20 cellular contexts compared by ENCODE assay signal in genomic region chr2:12817870-12818269, GRCh38.
DNase-seq lines count a peak whose midpoint lies in the region; ATAC-seq and TF ChIP-seq lines count a peak whose summit lies in the region.
"Had no signal": no experiment of that assay in that cellular context is flagged by ENCODE, and none has a peak within 500 bp of the region (broad histone marks: within the 10 kb centered on the region; RNA-seq: fewer than 3 reads in every experiment).

No MANE protein-coding gene starts in this region.

- H3K36me3 ChIP-seq in lung (ENCODE audit: control insufficient read depth in 2 of 2, insufficient read depth in 2 of 2, low read length in 2 of 2) (no peaks in the 10 kb centered on the region), testis (ENCODE audit: low read depth, missing control alignments) (no peaks in the 10 kb centered on the region), mucosa of descending colon (ENCODE audit: low read depth) (no peaks in the 10 kb centered on the region)

- no peak overlapping the region for H3K4me3 ChIP-seq in lung
- H3K4me3 ChIP-seq in testis, result no peak overlapping the region
- no peak overlapping the region for H3K4me3 ChIP-seq in mucosa of descending colon
- H3K4me3 ChIP-seq: K562 had no signal

- CTCF ChIA-PET in T-cell (lab: Charles Lee), result no interaction called here

- peak; percentile 68 to 73 for ATAC-seq in activated T-cell treated with anti-CD3 and anti-CD28 coated beads, Interleukin-2, amount 50 U/mL, for 72 hours (replicated peaks in 1 of 2)
- ATAC-seq in T-helper 17 cell (no peak), lung (ENCODE audit: insufficient read depth, low FRiP score) (no peak), T-cell (replicated peaks in 1 of 4) (no peak), mucosa of descending colon (no peak), HG03460 (IDR thresholded peaks at IDR 0.05; ENCODE audit: unreplicated experiment) (no peak)
- ATAC-seq: K562, sciatic nerve had no signal

- H3K4me1 ChIP-seq in lung (ENCODE audit: control insufficient read depth in 2 of 2, insufficient read depth in 2 of 2, low read length in 2 of 2) (peaks cover 10 to 34% of the 10 kb centered on the region in 2 donors), testis (peaks cover 34% of the 10 kb centered on the region), mucosa of descending colon (ENCODE audit: low read depth) (no peaks in the 10 kb centered on the region)

- H3K27ac ChIP-seq in lung (ENCODE audit: low read depth in 1 of 2, low read length in 1 of 2), result peak overlapping the region; percentile 76 to 97
- peak overlapping the region; percentile 80 to 87 for H3K27ac ChIP-seq in testis
- H3K27ac ChIP-seq: C4-2B, RWPE1 had no signal

- H3K36me3 Mint-ChIP-seq in activated T-cell treated with anti-CD3 and anti-CD28 coated beads, Interleukin-2, amount 50 U/mL, for 72 hours (ENCODE audit: insufficient read depth in 2 of 2), result no peaks in the 10 kb centered on the region
- H3K36me3 Mint-ChIP-seq in activated T-cell treated with anti-CD3 and anti-CD28 coated beads, Interleukin-2, amount 50 U/mL, for 24 hours (ENCODE audit: low read depth), result no peaks in the 10 kb centered on the region
- H3K36me3 Mint-ChIP-seq in T-helper 17 cell (ENCODE audit: low read depth) (no peaks in the 10 kb centered on the region), T-cell (no peaks in the 10 kb centered on the region)

- TF ChIP-seq POLR2A in testis (IDR thresholded peaks at IDR 0.05), result no peak

- no peaks in the 10 kb centered on the region for H3K27me3 ChIP-seq in lung (ENCODE audit: control insufficient read depth, insufficient read depth)
- H3K27me3 ChIP-seq in testis, result no peaks in the 10 kb centered on the region

- DNase-seq in activated T-cell treated with anti-CD3 and anti-CD28 coated beads, Interleukin-2, amount 50 U/mL, for 72 hours, result peak; percentile 11 to 14
- no peak for DNase-seq in activated T-cell treated with anti-CD3 and anti-CD28 coated beads, Interleukin-2, amount 50 U/mL, for 24 hours
- DNase-seq in T-helper 17 cell, result no peak
- DNase-seq in lung (ENCODE audit: low spot score), result no peak
- DNase-seq in testis, result no peak
- DNase-seq in T-cell, result no peak
- no peak for DNase-seq in mucosa of descending colon
- DNase-seq: DMS 273 treated with DMSO at 0.1 percent for 48 hours; endodermal cell; hippocampal formation; MV-4-11; NCI-H187 treated with DMSO at 0.1 percent for 48 hours; NCI-H446; NK-92 treated with Interleukin-12 subunit alpha and Interleukin-12 subunit beta, amount 100 ng/mL, for 24 hours; stimulated activated CD4-positive, alpha-beta T cell treated with anti-CD3 and anti-CD28 coated beads, Interleukin-4, amount 100 ng/mL, for 1 hour had no signal

- POLR2A ChIA-PET in T-cell (lab: Charles Lee), result interaction anchor here in 1 of 2 donors (0.5 kb wide), 1 partner anchor 57 kb away, joined by 3 read pairs; no protein-coding TSS in a partner anchor

- H3K9me3 ChIP-seq in T-helper 17 cell (ENCODE audit: control insufficient read depth, low read length, poor library complexity, severe bottlenecking) (no peaks in the 10 kb centered on the region), lung (ENCODE audit: control insufficient read depth in 2 of 2, insufficient read depth in 1 of 2, low read length in 1 of 2) (no peaks in the 10 kb centered on the region), testis (no peaks in the 10 kb centered on the region), mucosa of descending colon (no peaks in the 10 kb centered on the region)

- H3K27me3 Mint-ChIP-seq in activated T-cell treated with anti-CD3 and anti-CD28 coated beads, Interleukin-2, amount 50 U/mL, for 72 hours (ENCODE audit: low read depth), result peaks cover 6% of the 10 kb centered on the region
- no peaks in the 10 kb centered on the region for H3K27me3 Mint-ChIP-seq in activated T-cell treated with anti-CD3 and anti-CD28 coated beads, Interleukin-2, amount 50 U/mL, for 24 hours
- H3K27me3 Mint-ChIP-seq in T-helper 17 cell, result no peaks in the 10 kb centered on the region
- peaks cover 3 to 12% of the 10 kb centered on the region in 2 donors for H3K27me3 Mint-ChIP-seq in T-cell

- TF ChIP-seq CTCF in lung (IDR thresholded peaks at IDR 0.05; ENCODE audit: control extremely low read depth, extremely low read depth), result no peak
- TF ChIP-seq CTCF in testis (IDR thresholded peaks at IDR 0.05), result no peak
- no peak for TF ChIP-seq CTCF in mucosa of descending colon (IDR thresholded peaks at IDR 0.05)

- intact Hi-C loops in testis (cut with DNase I; ENCODE audit: low total_unique reads) (no loop called here), mucosa of descending colon (cut with DNase I, micrococcal nuclease) (no loop called here)

- WGBS in lung, 2 donors, result 89 to 94% methylated on average over 3 of the region's 3 CpGs
- WGBS in testis, 2 donors, result 94 to 98% methylated on average over 3 of the region's 3 CpGs

- no peak overlapping the region for H3K27ac Mint-ChIP-seq in activated T-cell treated with anti-CD3 and anti-CD28 coated beads, Interleukin-2, amount 50 U/mL, for 72 hours
- H3K27ac Mint-ChIP-seq in activated T-cell treated with anti-CD3 and anti-CD28 coated beads, Interleukin-2, amount 50 U/mL, for 24 hours, result no peak overlapping the region
- H3K27ac Mint-ChIP-seq in T-helper 17 cell, result peak overlapping the region; percentile 53
- H3K27ac Mint-ChIP-seq in T-cell, result no peak overlapping the region
- H3K27ac Mint-ChIP-seq: endodermal cell had no signal

- H3K4me3 Mint-ChIP-seq in activated T-cell treated with anti-CD3 and anti-CD28 coated beads, Interleukin-2, amount 50 U/mL, for 72 hours, result no peak overlapping the region
- no peak overlapping the region for H3K4me3 Mint-ChIP-seq in activated T-cell treated with anti-CD3 and anti-CD28 coated beads, Interleukin-2, amount 50 U/mL, for 24 hours
- no peak overlapping the region for H3K4me3 Mint-ChIP-seq in T-helper 17 cell
- H3K4me3 Mint-ChIP-seq in T-cell, result no peak overlapping the region
- H3K4me3 Mint-ChIP-seq: endodermal cell had no signal

- peaks cover 0 to 3% of the 10 kb centered on the region in 2 donors for H3K9me3 Mint-ChIP-seq in activated T-cell treated with anti-CD3 and anti-CD28 coated beads, Interleukin-2, amount 50 U/mL, for 72 hours
- no peaks in the 10 kb centered on the region for H3K9me3 Mint-ChIP-seq in activated T-cell treated with anti-CD3 and anti-CD28 coated beads, Interleukin-2, amount 50 U/mL, for 24 hours
- no peaks in the 10 kb centered on the region for H3K9me3 Mint-ChIP-seq in T-cell
- H3K9me3 Mint-ChIP-seq: endodermal cell had no signal

- peaks cover 53% of the 10 kb centered on the region for H3K4me1 Mint-ChIP-seq in activated T-cell treated with anti-CD3 and anti-CD28 coated beads, Interleukin-2, amount 50 U/mL, for 72 hours (ENCODE audit: low read depth)
- peaks cover 63% of the 10 kb centered on the region for H3K4me1 Mint-ChIP-seq in activated T-cell treated with anti-CD3 and anti-CD28 coated beads, Interleukin-2, amount 50 U/mL, for 24 hours (ENCODE audit: low read depth)
- H3K4me1 Mint-ChIP-seq in T-helper 17 cell (peaks cover 39% of the 10 kb centered on the region), T-cell (peaks cover 48 to 64% (median 52%) of the 10 kb centered on the region in 3 donors)
- H3K4me1 Mint-ChIP-seq: endodermal cell had no signal

Comparison
In these comparisons a context has a peak if more than half of its experiments do, and no peak if none do; other contexts are left out.
1. DNase-seq: peak in activated T-cell treated with anti-CD3 and anti-CD28 coated beads, Interleukin-2, amount 50 U/mL, for 72 hours (2 of 2); none in activated T-cell treated with anti-CD3 and anti-CD28 coated beads, Interleukin-2, amount 50 U/mL, for 24 hours (single experiment), T-helper 17 cell (0 of 3), lung (single experiment), testis (single experiment), T-cell (0 of 34) and mucosa of descending colon (0 of 3).
2. ATAC-seq: peak in activated T-cell treated with anti-CD3 and anti-CD28 coated beads, Interleukin-2, amount 50 U/mL, for 72 hours (2 of 2); none in T-helper 17 cell (single experiment), lung (single experiment), T-cell (0 of 4), mucosa of descending colon (single experiment) and HG03460 (single experiment).